In the genomic region with DNA sequence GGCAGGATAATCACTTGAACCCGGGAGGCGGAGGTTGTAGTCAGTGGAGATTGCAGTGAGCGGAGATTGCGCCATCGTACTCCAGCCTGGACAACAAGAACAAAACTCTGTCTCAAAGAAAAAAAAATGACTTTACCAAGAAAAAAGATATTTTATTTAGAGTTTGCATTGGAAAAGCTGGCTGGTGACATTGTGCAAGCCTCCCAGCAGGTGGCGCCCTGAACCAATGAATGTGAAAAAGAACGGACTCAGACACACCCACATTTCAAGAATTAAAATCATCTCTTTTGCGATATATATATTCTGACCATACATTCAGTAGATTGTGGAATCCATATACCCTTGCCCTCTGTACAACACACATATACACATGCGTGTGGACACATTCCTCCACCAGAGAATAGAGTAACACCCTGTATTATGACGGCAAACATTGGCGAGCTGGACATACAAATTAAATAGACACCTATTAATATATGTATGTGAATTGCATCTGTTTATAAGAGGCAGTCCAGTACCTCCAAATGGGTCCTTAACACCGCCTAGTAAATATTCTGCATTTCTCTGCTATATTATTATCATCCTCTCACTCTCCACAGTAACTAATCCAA, we compare ENCODE assay signal across 8 cellular contexts. TPM values are rescaled to one million over a fixed set of nuclear protein-coding genes. Genes with fewer than 3 reads are reported as not detected.
DNase-seq lines count a peak whose midpoint lies in the region; ATAC-seq and TF ChIP-seq lines count a peak whose summit lies in the region.

No MANE protein-coding gene starts in this region.

- H3K9me3 Mint-ChIP-seq in neural progenitor cell: no peaks in the 10 kb centered on the region

- H3K4me3 ChIP-seq in Peyer's patch (no peak overlapping the region), fibroblast of pulmonary artery (replicated peaks; ENCODE audit: low read depth, low read length) (no peak overlapping the region), neural progenitor cell (no peak overlapping the region)

- peak; percentile 45 to 87 (median 69) for TF ChIP-seq CTCF in Peyer's patch (IDR thresholded peaks at IDR 0.05)
- TF ChIP-seq CTCF in fibroblast of pulmonary artery (IDR thresholded peaks at IDR 0.05; ENCODE audit: low read length, missing control alignments): peak; percentile 88
- peak; percentile 95 for TF ChIP-seq CTCF in neural progenitor cell (IDR thresholded peaks at IDR 0.05)

- H3K36me3 Mint-ChIP-seq in neural progenitor cell: no peaks in the 10 kb centered on the region

- H3K27me3 ChIP-seq in Peyer's patch (no peaks in the 10 kb centered on the region), neural progenitor cell (no peaks in the 10 kb centered on the region)

- DNase-seq in D341Med (ENCODE audit: low spot score) (peak; percentile 76), Peyer's patch (peak; percentile 46 to 74 (median 70)), fibroblast of pulmonary artery (ENCODE audit: low read depth) (peak; percentile 75), neural progenitor cell (ENCODE audit: low spot score) (peak; percentile 73), substantia nigra (lab: John Stamatoyannopoulos, UW) (peak in 29 of 49 donors; percentile 1 to 64 (median 25))
- DNase-seq in activated T-cell treated with anti-CD3 and anti-CD28 coated beads, Interleukin-2, amount 50 U/mL, for 48 hours: peak; percentile 81 to 85

- H3F3A ChIP-seq in neural progenitor cell (ENCODE audit: low read depth): no peaks in the 10 kb centered on the region

- H3K4me1 Mint-ChIP-seq in neural progenitor cell: no peaks in the 10 kb centered on the region

- no peak overlapping the region for H3K4me2 ChIP-seq in neural progenitor cell

- H3K4me1 ChIP-seq in Peyer's patch (no peaks in the 10 kb centered on the region), neural progenitor cell (no peaks in the 10 kb centered on the region)

- H3K9me3 ChIP-seq in Peyer's patch (no peaks in the 10 kb centered on the region), neural progenitor cell (ENCODE audit: low read depth) (no peaks in the 10 kb centered on the region)

- H4K20me1 ChIP-seq in neural progenitor cell (ENCODE audit: low read depth): no peaks in the 10 kb centered on the region

- no peak overlapping the region for H3K9ac ChIP-seq in neural progenitor cell

- H3K27ac ChIP-seq in Peyer's patch: no peak overlapping the region
- H3K27ac ChIP-seq in neural progenitor cell: no peak overlapping the region
- H3K27ac ChIP-seq in substantia nigra (ENCODE audit: low read depth, low read length, poor library complexity, severe bottlenecking): no peak overlapping the region

- H3K27me3 Mint-ChIP-seq in neural progenitor cell (ENCODE audit: insufficient read depth, low read depth): no peaks in the 10 kb centered on the region

- H2AFZ ChIP-seq in neural progenitor cell (replicated peaks): no peak overlapping the region

- H3K4me3 Mint-ChIP-seq in neural progenitor cell: no peak overlapping the region

- ATAC-seq in HG02938 (IDR thresholded peaks at IDR 0.05; ENCODE audit: unreplicated experiment): peak; percentile 51
- ATAC-seq in HG02852 (IDR thresholded peaks at IDR 0.05; ENCODE audit: unreplicated experiment): no peak

- H3K36me3 ChIP-seq in Peyer's patch (no peaks in the 10 kb centered on the region), neural progenitor cell (no peaks in the 10 kb centered on the region)

- TF ChIP-seq POLR2A in Peyer's patch (IDR thresholded peaks at IDR 0.05): no peak

- no peaks in the 10 kb centered on the region for H3K79me2 ChIP-seq in neural progenitor cell (ENCODE audit: low read depth)

- no peak overlapping the region for H3K27ac Mint-ChIP-seq in neural progenitor cell

RNA-seq across cellular contexts. Expression of gene CADM3, which starts 39.0 kb away (rescaled TPM):
- total RNA-seq in Peyer's patch (10 to 100 TPM in 1 of 4 donors, 1 to 10 TPM in 3; 2.1 to 19.8 (median 8.1) TPM), neural progenitor cell (ENCODE audit: low replicate concordance) (6.9 and 15.3 TPM in 2 replicates)

RNA-seq across cellular contexts. Expression of gene AIM2, which starts 55.8 kb away (rescaled TPM):
- total RNA-seq in Peyer's patch (100 to 1,000 TPM in 1 of 4 donors, 1 to 10 TPM in 3; 1.5 to 170 (median 6.4) TPM), neural progenitor cell (ENCODE audit: low replicate concordance) (2.9 and 3.4 TPM in 2 replicates)

Comparison
In these comparisons a context has a peak if more than half of its experiments do, and no peak if none do; other contexts are left out.
1. DNase-seq: peak in every context shown above with its lines; median percentile 83 in activated T-cell treated with anti-CD3 and anti-CD28 coated beads, Interleukin-2, amount 50 U/mL, for 48 hours; 76 in D341Med; 75 in fibroblast of pulmonary artery; 73 in neural progenitor cell; 70 in Peyer's patch; 25 in substantia nigra.